Comparison of ENCODE assay signal across 8 cellular contexts in genomic region chr3:176814252-176814651, GRCh38.
A peak's percentile ranks its signal among the peaks of the same experiment; 100 is the strongest.
DNase-seq lines count a peak whose midpoint lies in the region; ATAC-seq and TF ChIP-seq lines count a peak whose summit lies in the region.

No MANE protein-coding gene starts in this region.

- H3K4me3 ChIP-seq in BE2C (ENCODE audit: low read depth, low read length) = no peak overlapping the region
- no peak overlapping the region for H3K4me3 ChIP-seq in colonic mucosa

- H3K27me3 ChIP-seq in BE2C (no peaks in the 10 kb centered on the region), colonic mucosa (no peaks in the 10 kb centered on the region)

- no peaks in the 10 kb centered on the region for H3K9me3 ChIP-seq in BE2C
- H3K9me3 ChIP-seq in colonic mucosa = no peaks in the 10 kb centered on the region

- no peak overlapping the region for H3K9ac ChIP-seq in colonic mucosa (ENCODE audit: low read depth in 2 of 2, low read length in 2 of 2)

- DNase-seq in BE2C (peak; percentile 82), NCI-H460 (ENCODE audit: extremely low read depth, low read depth) (peak; percentile 42), colonic mucosa (peak; percentile 58), lung microvascular endothelial cell (ENCODE audit: low read depth in 2 of 2) (peak; percentile 14 to 32), NCI-H1105 (lab: John Stamatoyannopoulos, UW) (no peak), NCI-H2227 treated with DMSO at 0.1 percent for 48 hours (lab: John Stamatoyannopoulos, UW) (no peak)

- H3K4me1 ChIP-seq in BE2C = peaks cover 4% of the 10 kb centered on the region; the same call in 1 of the 2 replicates
- H3K4me1 ChIP-seq in colonic mucosa = no peaks in the 10 kb centered on the region

- H3K27ac ChIP-seq in colonic mucosa = no peak overlapping the region

- intact Hi-C loops in colonic mucosa (cut with DNase I) = no loop called here

- peak; percentile 93 for TF ChIP-seq CTCF in BE2C (IDR thresholded peaks at IDR 0.05; ENCODE audit: low read depth, low read length)
- TF ChIP-seq CTCF in colonic mucosa (IDR thresholded peaks at IDR 0.05) = peak; percentile 60

- peak; percentile 77 for ATAC-seq in GM18520 (IDR thresholded peaks at IDR 0.05; ENCODE audit: unreplicated experiment)
- ATAC-seq in HG02884 (IDR thresholded peaks at IDR 0.05; ENCODE audit: unreplicated experiment) = peak; percentile 95

- H3K36me3 ChIP-seq in BE2C = no peaks in the 10 kb centered on the region
- H3K36me3 ChIP-seq in colonic mucosa = no peaks in the 10 kb centered on the region

Comparison
In these comparisons a context has a peak if more than half of its experiments do, and no peak if none do; other contexts are left out.
1. DNase-seq: peak in BE2C (single experiment), NCI-H460 (single experiment), colonic mucosa (single experiment) and lung microvascular endothelial cell (2 of 2); none in NCI-H1105 (single experiment) and NCI-H2227 treated with DMSO at 0.1 percent for 48 hours (single experiment).